In genomic region chr2:233355916-233356315, GRCh38 we compare ENCODE assay signal across 11 cellular contexts. TPM values are rescaled to one million over a fixed set of nuclear protein-coding genes. Genes with fewer than 3 reads are reported as not detected.
DNase-seq lines count a peak whose midpoint lies in the region; ATAC-seq, FAIRE-seq and TF ChIP-seq lines count a peak whose summit lies in the region.
"Had no signal": no experiment of that assay in that cellular context is flagged by ENCODE, and none has a peak within 500 bp of the region (broad histone marks: within the 10 kb centered on the region; RNA-seq: fewer than 3 reads in every experiment).

No MANE protein-coding gene starts in this region.

- H3K4me3 Mint-ChIP-seq in activated CD4-positive, alpha-beta T cell treated with anti-CD3 and anti-CD28 coated beads for 36 hours = peak overlapping the region; percentile 83

- H3K4me1 Mint-ChIP-seq in activated CD4-positive, alpha-beta T cell treated with anti-CD3 and anti-CD28 coated beads for 36 hours = peaks cover 62% of the 10 kb centered on the region

- H3K27ac Mint-ChIP-seq in activated CD4-positive, alpha-beta T cell treated with anti-CD3 and anti-CD28 coated beads for 36 hours = peak overlapping the region; percentile 80

- H2AFZ ChIP-seq in PC-9 (no peak overlapping the region), hepatocyte (no peak overlapping the region)

- H3K27me3 ChIP-seq in PC-9 (ENCODE audit: insufficient read depth, low read depth) (no peaks in the 10 kb centered on the region), hepatocyte (no peaks in the 10 kb centered on the region), small intestine (ENCODE audit: control insufficient read depth in 2 of 2, insufficient read depth in 2 of 2, low read length in 2 of 2) (no peaks in the 10 kb centered on the region)
- H3K27me3 ChIP-seq: ovary had no signal

- peaks cover 31% of the 10 kb centered on the region for H3F3A ChIP-seq in PC-9 (ENCODE audit: insufficient read depth, low read depth)

- peaks cover 39% of the 10 kb centered on the region for H3K36me3 Mint-ChIP-seq in activated CD4-positive, alpha-beta T cell treated with anti-CD3 and anti-CD28 coated beads for 36 hours (ENCODE audit: low read depth)

- H3K27ac ChIP-seq in PC-9 (peak overlapping the region; percentile 80), hepatocyte (no peak overlapping the region), small intestine (ENCODE audit: low read depth in 1 of 2, low read length in 1 of 2) (peak overlapping the region; percentile 7 to 39)
- H3K27ac ChIP-seq: ovary had no signal

- WGBS in hepatocyte (ENCODE audit: low lambda C conversion rate, missing lambda C conversion rate) = 91% methylated on average over 10 of the region's 10 CpGs
- WGBS in small intestine, 3 donors = 32 to 75% (median 45%) methylated on average over 10 of the region's 10 CpGs

- CTCF ChIA-PET in activated CD4-positive, alpha-beta T cell treated with anti-CD3 and anti-CD28 coated beads for 36 hours (lab: Charles Lee) = interaction anchor here (0.6 to 1.4 kb wide), 3 partner anchors 10 to 87 kb away, joined by 3 to 4 read pairs (median 3); no protein-coding TSS in a partner anchor
- CTCF ChIA-PET in PC-9 (lab: Charles Lee) = interaction anchor here (0.7 to 1.1 kb wide), 2 partner anchors 10 to 88 kb away, joined by 5 to 6 read pairs; no protein-coding TSS in a partner anchor

- peak overlapping the region; percentile 85 for H3K4me2 ChIP-seq in PC-9
- peak overlapping the region; percentile 94 for H3K4me2 ChIP-seq in hepatocyte

- FAIRE-seq in small intestine (lab: Jason Lieb, UNC) = no peak

- H3K36me3 ChIP-seq in PC-9 (ENCODE audit: low read depth) (peaks cover 18% of the 10 kb centered on the region), hepatocyte (replicated peaks; ENCODE audit: insufficient read depth, low read depth) (no peaks in the 10 kb centered on the region), small intestine (ENCODE audit: control insufficient read depth in 2 of 2, insufficient read depth in 2 of 2, low read length in 2 of 2) (no peaks in the 10 kb centered on the region)
- H3K36me3 ChIP-seq: ovary had no signal

- H3K4me1 ChIP-seq in PC-9 (replicated peaks; ENCODE audit: insufficient read depth) = peaks cover 61% of the 10 kb centered on the region
- H3K4me1 ChIP-seq in hepatocyte (ENCODE audit: insufficient read depth) = peaks cover 21% of the 10 kb centered on the region
- peaks cover 11 to 13% of the 10 kb centered on the region in 2 donors for H3K4me1 ChIP-seq in small intestine (ENCODE audit: control insufficient read depth in 2 of 2, insufficient read depth in 1 of 2, low read depth in 1 of 2, low read length in 1 of 2)

- no peaks in the 10 kb centered on the region for H3K9me3 Mint-ChIP-seq in activated CD4-positive, alpha-beta T cell treated with anti-CD3 and anti-CD28 coated beads for 36 hours (ENCODE audit: low read depth)

- TF ChIP-seq CTCF in PC-9 (conservative IDR thresholded peaks at IDR 0.05) = no peak
- TF ChIP-seq CTCF in hepatocyte (IDR thresholded peaks at IDR 0.05; ENCODE audit: poor library complexity) = no peak

- H3K79me2 ChIP-seq in PC-9 (ENCODE audit: low read depth) (peaks cover 61% of the 10 kb centered on the region), hepatocyte (peaks cover 53% of the 10 kb centered on the region)

- H3K4me3 ChIP-seq in PC-9 (peak overlapping the region; percentile 65; the same call in 1 of the 2 replicates), hepatocyte (no peak overlapping the region), small intestine (ENCODE audit: low read depth in 1 of 2, low read length in 2 of 2) (peak overlapping the region in 1 of 2 donors; percentile 98)

- POLR2A ChIA-PET in activated CD4-positive, alpha-beta T cell treated with anti-CD3 and anti-CD28 coated beads for 36 hours (lab: Charles Lee) = no interaction called here
- POLR2A ChIA-PET in PC-9 (lab: Charles Lee; ENCODE audit: unreplicated experiment) = interaction anchor here (0.6 kb wide), 2 partner anchors 64 to 111 kb away, joined by 7 read pairs; no protein-coding TSS in a partner anchor

- H3K27me3 Mint-ChIP-seq in activated CD4-positive, alpha-beta T cell treated with anti-CD3 and anti-CD28 coated beads for 36 hours = no peaks in the 10 kb centered on the region

- intact Hi-C loops in activated CD4-positive, alpha-beta T cell treated with anti-CD3 and anti-CD28 coated beads for 36 hours (cut with DNase I, micrococcal nuclease) = loop anchor here in 1 of 2 experiments (1.0 to 5.0 kb wide), 4 partner anchors 29 to 805 kb away; partner anchors contain the start of genes EIF4E2, HJURP, MSL3B and TIGD1
- intact Hi-C loops in PC-9 (cut with micrococcal nuclease; ENCODE audit: unreplicated experiment) = loop anchor here (1.0 to 10.0 kb wide), 3 partner anchors 87 to 501 kb away; no protein-coding TSS in a partner anchor

- ATAC-seq in activated CD4-positive, alpha-beta T cell treated with anti-CD3 and anti-CD28 coated beads for 36 hours = no peak

- H3K9me3 ChIP-seq in PC-9 (ENCODE audit: insufficient read depth, low read depth) (no peaks in the 10 kb centered on the region), hepatocyte (ENCODE audit: low read depth) (no peaks in the 10 kb centered on the region), small intestine (ENCODE audit: control insufficient read depth, low read depth) (no peaks in the 10 kb centered on the region)
- H3K9me3 ChIP-seq: ovary had no signal

- H4K20me1 ChIP-seq in PC-9 (ENCODE audit: insufficient read depth) = no peaks in the 10 kb centered on the region; the same call in 1 of the 2 replicates
- H4K20me1 ChIP-seq in hepatocyte (ENCODE audit: insufficient read depth, poor library complexity, severe bottlenecking) = peaks cover 6% of the 10 kb centered on the region

- TSS peak; percentile 45 for BruUV-seq in PC-9 (replicated peaks; lab: Mats Ljungman, UMichigan)

- H3K9me2 ChIP-seq in PC-9 (ENCODE audit: insufficient read depth) (no peaks in the 10 kb centered on the region), hepatocyte (replicated peaks; ENCODE audit: insufficient read depth) (no peaks in the 10 kb centered on the region)

- no peak for DNase-seq in activated CD4-positive, alpha-beta T cell treated with anti-CD3 and anti-CD28 coated beads for 36 hours
- DNase-seq in activated CD4-positive, alpha-beta T cell treated with anti-CD3 and anti-CD28 coated beads for 48 hours = no peak
- no peak for DNase-seq in PC-9
- DNase-seq in hepatocyte (ENCODE audit: low spot score) = no peak
- DNase-seq in small intestine = peak; percentile 27
- DNase-seq in NCI-H146 (lab: John Stamatoyannopoulos, UW) = no peak
- DNase-seq in UCSD-AML1 (lab: John Stamatoyannopoulos, UW; ENCODE audit: unreplicated experiment) = no peak
- no peak for DNase-seq in NCI-H510A treated with DMSO at 0.1 percent for 48 hours (lab: John Stamatoyannopoulos, UW)
- DNase-seq: ovary, T1000 had no signal

RNA-seq across cellular contexts. Expression of gene DGKD, which starts 1.6 kb away (rescaled TPM):
- total RNA-seq in activated CD4-positive, alpha-beta T cell treated with anti-CD3 and anti-CD28 coated beads for 36 hours = 10 to 100 TPM; 57.0 to 62.6 TPM
- total RNA-seq in PC-9 (2021) (43.1 and 59.5 TPM in 2 replicates), hepatocyte (14.2 and 15.2 TPM in 2 replicates)
- polyA plus RNA-seq in hepatocyte (13.6 and 14.3 TPM in 2 replicates), small intestine (10 to 100 TPM; 32.4 to 54.3 (median 41.6) TPM)

RNA-seq across cellular contexts. Expression of gene SAG, which starts 48.3 kb away (rescaled TPM):
- under 1 TPM in 1 of 2 experiments, not detected in 1; 0.39 TPM for total RNA-seq in activated CD4-positive, alpha-beta T cell treated with anti-CD3 and anti-CD28 coated beads for 36 hours
- not detected in 2 replicates for total RNA-seq in PC-9 (2021)
- total RNA-seq in hepatocyte = 0.47 TPM in 1 of 2 replicates, not detected in the other
- polyA plus RNA-seq in hepatocyte = not detected in 2 replicates
- polyA plus RNA-seq in small intestine = not detected
- total RNA-seq: ovary had no signal
- polyA plus RNA-seq: AG04450, ovary had no signal
